ENCODE assay signal across 9 cellular contexts in the genomic region with DNA sequence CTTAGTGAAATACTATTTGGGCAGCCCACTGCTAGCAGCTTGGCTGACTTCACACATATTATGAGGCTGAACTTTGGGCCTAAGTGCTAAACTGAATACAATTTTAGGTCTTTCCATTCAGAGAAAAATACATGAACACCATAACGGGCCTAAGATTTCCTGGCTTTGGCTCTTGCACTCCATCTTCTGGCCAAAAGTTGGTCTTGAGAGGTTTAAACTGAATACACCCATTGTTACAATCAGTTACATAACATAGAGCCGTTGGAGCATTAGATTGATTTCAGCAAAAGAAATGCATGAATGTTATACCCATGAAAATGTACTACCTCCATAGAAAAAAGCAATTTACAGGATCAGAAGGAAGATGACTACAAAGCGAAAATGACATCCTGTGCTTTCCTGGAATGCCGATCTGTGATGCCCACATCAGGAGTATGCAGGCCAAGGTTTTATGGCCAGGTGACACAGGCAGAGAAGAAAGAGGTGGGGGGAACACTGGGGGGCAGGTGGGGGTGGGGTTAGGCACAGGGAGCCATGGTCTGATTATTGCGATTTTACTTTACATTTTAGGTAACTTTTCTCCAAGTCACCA. TPM values are rescaled to one million over a fixed set of nuclear protein-coding genes. Genes with fewer than 3 reads are reported as not detected.
DNase-seq lines count a peak whose midpoint lies in the region; ATAC-seq and TF ChIP-seq lines count a peak whose summit lies in the region.
"Had no signal": no experiment of that assay in that cellular context is flagged by ENCODE, and none has a peak within 500 bp of the region (broad histone marks: within the 10 kb centered on the region; RNA-seq: fewer than 3 reads in every experiment).

No MANE protein-coding gene starts in this region.

- no peak overlapping the region for H3K27ac Mint-ChIP-seq in activated CD8-positive, alpha-beta T cell treated with anti-CD3 and anti-CD28 coated beads for 36 hours
- H3K27ac Mint-ChIP-seq: immature natural killer cell had no signal

- no peak overlapping the region for H4K91ac ChIP-seq in trophoblast cell (ENCODE audit: low read depth, low read length)

- no peak overlapping the region for H3K4ac ChIP-seq in trophoblast cell (ENCODE audit: low read depth, low read length)

- no peaks in the 10 kb centered on the region for H3K79me2 ChIP-seq in trophoblast cell (ENCODE audit: control insufficient read depth, insufficient read depth, low read length, poor library complexity)

- H4K8ac ChIP-seq in trophoblast cell (ENCODE audit: low read depth, low read length): no peak overlapping the region

- no peaks in the 10 kb centered on the region for H3K27me3 ChIP-seq in trophoblast cell (ENCODE audit: insufficient read depth, low read length)

- H2AK5ac ChIP-seq in trophoblast cell (ENCODE audit: low read length): no peak overlapping the region

- no peak overlapping the region for H2BK120ac ChIP-seq in trophoblast cell (ENCODE audit: insufficient read depth, low read length, poor library complexity)

- DNase-seq in AG09319 (ENCODE audit: extremely low read depth, low read depth): peak; percentile 11
- peak; percentile 46 for DNase-seq in NCI-H345 (lab: John Stamatoyannopoulos, UW)
- DNase-seq in activated CD8-positive, alpha-beta T cell treated with anti-CD3 and anti-CD28 coated beads for 36 hours: peak; percentile 58
- peak; percentile 29 for DNase-seq in fibroblast of villous mesenchyme (ENCODE audit: low read depth)
- DNase-seq in trophoblast cell: peak; percentile 24 to 72

- H3K23ac ChIP-seq in trophoblast cell (ENCODE audit: low read length): no peak overlapping the region

- no peak overlapping the region for H3K4me3 ChIP-seq in fibroblast of villous mesenchyme (ENCODE audit: low read depth, low read length)
- H3K4me3 ChIP-seq in trophoblast cell (ENCODE audit: low read depth, low read length): no peak overlapping the region

- no peak overlapping the region for H3K14ac ChIP-seq in trophoblast cell (ENCODE audit: low read length)

- H3K9me3 Mint-ChIP-seq in activated CD8-positive, alpha-beta T cell treated with anti-CD3 and anti-CD28 coated beads for 36 hours: no peaks in the 10 kb centered on the region
- H3K9me3 Mint-ChIP-seq: immature natural killer cell had no signal

- H3K36me3 Mint-ChIP-seq in activated CD8-positive, alpha-beta T cell treated with anti-CD3 and anti-CD28 coated beads for 36 hours (ENCODE audit: low read depth): no peaks in the 10 kb centered on the region
- H3K36me3 Mint-ChIP-seq: immature natural killer cell had no signal

- H3K79me1 ChIP-seq in trophoblast cell (ENCODE audit: low read length): no peaks in the 10 kb centered on the region

- H3K4me1 Mint-ChIP-seq in activated CD8-positive, alpha-beta T cell treated with anti-CD3 and anti-CD28 coated beads for 36 hours (ENCODE audit: low read depth): no peaks in the 10 kb centered on the region
- H3K4me1 Mint-ChIP-seq: immature natural killer cell had no signal

- H3K9ac ChIP-seq in trophoblast cell (ENCODE audit: low read length): no peak overlapping the region

- peak; percentile 68 for TF ChIP-seq CTCF in AG09319 (IDR thresholded peaks at IDR 0.05; ENCODE audit: low read depth, low read length)
- TF ChIP-seq CTCF in GM12872 (IDR thresholded peaks at IDR 0.05; ENCODE audit: insufficient read depth, low read depth, low read length): peak; percentile 58
- TF ChIP-seq CTCF in activated CD8-positive, alpha-beta T cell treated with anti-CD3 and anti-CD28 coated beads for 36 hours (IDR thresholded peaks at IDR 0.05): peak; percentile 67
- peak; percentile 52 for TF ChIP-seq CTCF in fibroblast of villous mesenchyme (IDR thresholded peaks at IDR 0.05; ENCODE audit: insufficient read depth, low read depth, low read length)

- WGBS in trophoblast cell (ENCODE audit: extremely low coverage, insufficient coverage, insufficient read length): no CpG with 5 or more reads among the region's 5 CpGs

- no peak overlapping the region for H2BK12ac ChIP-seq in trophoblast cell (ENCODE audit: low read length)

- CTCF ChIA-PET in activated CD8-positive, alpha-beta T cell treated with anti-CD3 and anti-CD28 coated beads for 36 hours (lab: Charles Lee): interaction anchor here (0.6 to 1.7 kb wide), 5 partner anchors 36 to 488 kb away, joined by 3 to 5 read pairs (median 4); no protein-coding TSS in a partner anchor

- H3K9me3 ChIP-seq in trophoblast cell (ENCODE audit: insufficient read depth, low read depth, low read length): peaks cover 2% of the 10 kb centered on the region

- no peaks in the 10 kb centered on the region for H3K36me3 ChIP-seq in trophoblast cell (ENCODE audit: control insufficient read depth in 1 of 2, insufficient read depth in 2 of 2, low read length in 2 of 2)

- no peak overlapping the region for H2AFZ ChIP-seq in trophoblast cell (ENCODE audit: insufficient read depth, low read length, poor library complexity)

- no peaks in the 10 kb centered on the region for H3K4me1 ChIP-seq in trophoblast cell (ENCODE audit: control insufficient read depth in 1 of 2, insufficient read depth in 2 of 2, low read length in 2 of 2)

- H4K12ac ChIP-seq in trophoblast cell (ENCODE audit: low read depth, low read length): no peak overlapping the region

- no peak overlapping the region for H3K27ac ChIP-seq in trophoblast cell (ENCODE audit: low read depth, low read length)

- POLR2A ChIA-PET in activated CD8-positive, alpha-beta T cell treated with anti-CD3 and anti-CD28 coated beads for 36 hours (lab: Charles Lee): no interaction called here

- H3K27me3 Mint-ChIP-seq in activated CD8-positive, alpha-beta T cell treated with anti-CD3 and anti-CD28 coated beads for 36 hours: no peaks in the 10 kb centered on the region

- no peak overlapping the region for H3K4me3 Mint-ChIP-seq in activated CD8-positive, alpha-beta T cell treated with anti-CD3 and anti-CD28 coated beads for 36 hours
- H3K4me3 Mint-ChIP-seq: immature natural killer cell had no signal

- no peak overlapping the region for H3K4me2 ChIP-seq in trophoblast cell (ENCODE audit: low read length)

- H2BK5ac ChIP-seq in trophoblast cell (ENCODE audit: low read depth, low read length, poor library complexity): no peak overlapping the region

- ATAC-seq in activated CD8-positive, alpha-beta T cell treated with anti-CD3 and anti-CD28 coated beads for 36 hours: peak; percentile 42
- ATAC-seq in GM19035 (IDR thresholded peaks at IDR 0.05; ENCODE audit: unreplicated experiment): no peak
- no peak for ATAC-seq in GM18909 (IDR thresholded peaks at IDR 0.05; ENCODE audit: poor library complexity, unreplicated experiment)

- H3K18ac ChIP-seq in trophoblast cell (ENCODE audit: low read length): no peak overlapping the region

- intact Hi-C loops in activated CD8-positive, alpha-beta T cell treated with anti-CD3 and anti-CD28 coated beads for 36 hours (cut with micrococcal nuclease): loop anchor here (5.0 kb wide), 2 partner anchors 236 to 491 kb away; no protein-coding TSS in a partner anchor

RNA-seq across cellular contexts. Expression of gene SHISA2, which starts 11.1 kb away (rescaled TPM):
- total RNA-seq in activated CD8-positive, alpha-beta T cell treated with anti-CD3 and anti-CD28 coated beads for 36 hours: under 1 TPM in 1 of 2 experiments, not detected in 1; 0.13 TPM
- total RNA-seq in fibroblast of villous mesenchyme: 0.32 TPM in 1 of 2 replicates, not detected in the other
- polyA plus RNA-seq in trophoblast cell (2013): 0.64 and 0.70 TPM in 2 replicates
- polyA plus RNA-seq: immature natural killer cell had no signal
